ENCODE assay signal across 8 cellular contexts in genomic region chr1:187051618-187052232, GRCh38.
DNase-seq lines count a peak whose midpoint lies in the region; ATAC-seq, FAIRE-seq and TF ChIP-seq lines count a peak whose summit lies in the region.

No MANE protein-coding gene starts in this region.

- H3K4me3 ChIP-seq in GM12878: no peak overlapping the region
- H3K4me3 ChIP-seq in right lobe of liver: no peak overlapping the region

- RAD21 ChIA-PET in GM12878 (lab: Charles Lee; ENCODE audit: unreplicated experiment): interaction anchor here (0.6 to 1.4 kb wide), 4 partner anchors 12 to 447 kb away, joined by 3 to 4 read pairs (median 4); no protein-coding TSS in a partner anchor

- FAIRE-seq in GM12878 (lab: Jason Lieb, UNC): peak; percentile 23

- H3K27me3 ChIP-seq in GM12878 (replicated peaks in 1 of 2; ENCODE audit: control insufficient read depth in 2 of 2, insufficient read depth in 2 of 2, low read length in 1 of 2) (no peaks in the 10 kb centered on the region; a peak in 1 of 4 replicates), right lobe of liver (no peaks in the 10 kb centered on the region)

- TF ChIP-seq EP300 in GM12878 (IDR thresholded peaks at IDR 0.05; ENCODE audit: borderline replicate concordance in 1 of 2, control insufficient read depth in 1 of 2, low read depth in 2 of 2, low read length in 2 of 2): no peak

- no peak for TF ChIP-seq POLR2A in GM12878 (IDR thresholded peaks at IDR 0.05; ENCODE audit: low read depth, low read length)
- TF ChIP-seq POLR2A in right lobe of liver (IDR thresholded peaks at IDR 0.05): no peak

- CTCF ChIA-PET in GM12878 (lab: Yijun Ruan, JAX): interaction anchor here (0.6 to 1.5 kb wide), 14 partner anchors 9 to 922 kb away, joined by 3 to 12 read pairs (median 4); no protein-coding TSS in a partner anchor

- H3K27ac ChIP-seq in GM12878 (ENCODE audit: control insufficient read depth, insufficient read depth) (no peak overlapping the region), right lobe of liver (no peak overlapping the region)

- 0% methylated on average over 4 of the region's 4 CpGs for WGBS in GM12878 (ENCODE audit: insufficient coverage, insufficient replicate concordance, low lambda C conversion rate, missing lambda C conversion rate)
- 3% methylated on average over 4 of the region's 4 CpGs for WGBS in right lobe of liver (ENCODE audit: insufficient coverage, low coverage, low lambda C conversion rate, missing lambda C conversion rate)

- no peaks in the 10 kb centered on the region for H3K4me1 ChIP-seq in GM12878 (ENCODE audit: control insufficient read depth, insufficient read depth, low read length)
- H3K4me1 ChIP-seq in right lobe of liver: no peaks in the 10 kb centered on the region

- H3K36me3 ChIP-seq in GM12878 (ENCODE audit: control insufficient read depth in 2 of 2, insufficient read depth in 2 of 2, low read length in 1 of 2) (no peaks in the 10 kb centered on the region), right lobe of liver (no peaks in the 10 kb centered on the region)

- TF ChIP-seq CTCF in GM12878 (IDR thresholded peaks at IDR 0.05 in 2 of 3, conservative IDR thresholded peaks at IDR 0.05 in 1 of 3; ENCODE audit: control insufficient read depth in 2 of 3, extremely low read depth in 1 of 3, insufficient read depth in 1 of 3, low read depth in 3 of 3, low read length in 3 of 3) (peak; percentile 22 to 60 (median 58); a peak in 5 of 6 replicates), right lobe of liver (IDR thresholded peaks at IDR 0.05) (peak; percentile 19 to 58 (median 57))

- H3K9me3 ChIP-seq in GM12878 (replicated peaks; ENCODE audit: control insufficient read depth, insufficient read depth, low read length) (no peaks in the 10 kb centered on the region), right lobe of liver (no peaks in the 10 kb centered on the region)

- H2AFZ ChIP-seq in GM12878 (ENCODE audit: control insufficient read depth, low read depth, low read length): no peak overlapping the region

- no peaks in the 10 kb centered on the region for H4K20me1 ChIP-seq in GM12878 (ENCODE audit: control insufficient read depth, insufficient read depth)

- DNase-seq in NCI-H2081 (lab: John Stamatoyannopoulos, UW): peak; percentile 69 to 84
- DNase-seq in NCI-H2081 treated with DMSO at 0.1 percent for 48 hours (lab: John Stamatoyannopoulos, UW): no peak
- DNase-seq in NCI-H2227 (lab: John Stamatoyannopoulos, UW; ENCODE audit: unreplicated experiment): peak; percentile 74
- peak; percentile 19 for DNase-seq in GM12878 (ENCODE audit: low read depth, low spot score)
- DNase-seq in right lobe of liver: no peak
- no peak for DNase-seq in stimulated activated CD4-positive, alpha-beta T cell treated with anti-CD3 and anti-CD28 coated beads, Interleukin-1b, Interleukin-23, amount 100 ng/mL, for 48 hours

- in situ Hi-C loops in GM12878 (cut with MboI): no loop called here

- peak; percentile 82 for TF ChIP-seq RAD21 in GM12878 (IDR thresholded peaks at IDR 0.05; ENCODE audit: insufficient read depth, low read depth, low read length)

- H3K4me2 ChIP-seq in GM12878 (ENCODE audit: control insufficient read depth, insufficient read depth): no peak overlapping the region

- ATAC-seq in GM19328 (IDR thresholded peaks at IDR 0.05; ENCODE audit: unreplicated experiment) (peak; percentile 70), HG03139 (IDR thresholded peaks at IDR 0.05; ENCODE audit: unreplicated experiment) (peak; percentile 69), GM12878 (peak; percentile 86), right lobe of liver (peak; percentile 64 to 77 (median 70))

- POLR2A ChIA-PET in GM12878 (lab: Charles Lee): interaction anchor here (0.7 kb wide), 1 partner anchor 1887 kb away, joined by 3 read pairs; no protein-coding TSS in a partner anchor

- no peaks in the 10 kb centered on the region for H3K79me2 ChIP-seq in GM12878 (ENCODE audit: control insufficient read depth, insufficient read depth, low read length)

- SMC1A ChIA-PET in GM12878 (lab: Charles Lee; ENCODE audit: uncharacterized antibody, unreplicated experiment): interaction anchor here (0.6 to 1.9 kb wide), 8 partner anchors 9 to 951 kb away, joined by 3 to 6 read pairs (median 4); no protein-coding TSS in a partner anchor

- no peak overlapping the region for H3K9ac ChIP-seq in GM12878 (ENCODE audit: control insufficient read depth, insufficient read depth, low read length)

- BruUV-seq in GM12878 (replicated peaks; lab: Mats Ljungman, UMichigan): no TSS peak

- intact Hi-C loops in GM12878 (cut with micrococcal nuclease; ENCODE audit: unreplicated experiment) (loop anchor here (5.0 kb wide), 1 partner anchor 881 kb away; no protein-coding TSS in a partner anchor), right lobe of liver (cut with DNase I) (no loop called here)

TF ChIP-seq in GM12878, 131 proteins besides CTCF, POLR2A, EP300 and RAD21:
- TF ChIP-seq ZNF384 (IDR thresholded peaks at IDR 0.05; ENCODE audit: borderline replicate concordance, low read depth, low read length): peak; percentile 77; the same call in 1 of the 2 replicates
- peak; percentile 76; the same call in 1 of the 2 replicates for TF ChIP-seq MEF2A (IDR thresholded peaks at IDR 0.05; ENCODE audit: insufficient read depth, low read depth, low read length)
- peak in 1 of 2 experiments; percentile 58; a peak in 1 of 4 replicates for TF ChIP-seq BHLHE40 (IDR thresholded peaks at IDR 0.05; ENCODE audit: borderline replicate concordance in 1 of 2, low read depth in 2 of 2, low read length in 1 of 2)
- TF ChIP-seq SMARCA5 (IDR thresholded peaks at IDR 0.05): no peak
- peak; percentile 66; the same call in 1 of the 2 replicates for TF ChIP-seq SMC3 (IDR thresholded peaks at IDR 0.05; ENCODE audit: borderline replicate concordance, low read length)

Comparison
In these comparisons a context has a peak if more than half of its experiments do, and no peak if none do; other contexts are left out.
1. DNase-seq: peak in NCI-H2081 (2 of 2), NCI-H2227 (single experiment) and GM12878 (single experiment); none in NCI-H2081 treated with DMSO at 0.1 percent for 48 hours (single experiment), right lobe of liver (0 of 3) and stimulated activated CD4-positive, alpha-beta T cell treated with anti-CD3 and anti-CD28 coated beads, Interleukin-1b, Interleukin-23, amount 100 ng/mL, for 48 hours (single experiment).
2. Peak in every context shown above with its lines, with median percentiles within 50 percentile points of each other: ATAC-seq.